In genomic region chr3:66483006-66483928, GRCh38 we compare ENCODE assay signal across 9 cellular contexts. TPM values are rescaled to one million over a fixed set of nuclear protein-coding genes. Genes with fewer than 3 reads are reported as not detected.
DNase-seq lines count a peak whose midpoint lies in the region; ATAC-seq lines count a peak whose summit lies in the region.
"Had no signal": no experiment of that assay in that cellular context is flagged by ENCODE, and none has a peak within 500 bp of the region (broad histone marks: within the 10 kb centered on the region; RNA-seq: fewer than 3 reads in every experiment).

No MANE protein-coding gene starts in this region.

- peak; percentile 52 for DNase-seq in NCI-H1092 treated with DMSO at 0.1 percent for 48 hours (lab: John Stamatoyannopoulos, UW)
- no peak for DNase-seq in NCI-H1092 (lab: John Stamatoyannopoulos, UW)
- no peak for DNase-seq in Karpas-422
- peak; percentile 94 for DNase-seq in cerebellar cortex (ENCODE audit: low spot score)
- peak; percentile 88 for DNase-seq in middle frontal gyrus (ENCODE audit: extremely low spot score, low spot score)
- DNase-seq in SKM-1 treated with dmso at 0.1 percent for 144 hours (lab: John Stamatoyannopoulos, UW; ENCODE audit: unreplicated experiment): no peak
- DNase-seq in NCI-H1105 treated with DMSO at 0.1 percent for 48 hours (lab: John Stamatoyannopoulos, UW): no peak

- H2AFZ ChIP-seq in Karpas-422 (ENCODE audit: low read length): no peak overlapping the region

- ATAC-seq in HG02642 (IDR thresholded peaks at IDR 0.05; ENCODE audit: poor library complexity, unreplicated experiment): no peak

- peaks cover 65% of the 10 kb centered on the region for H3K4me1 ChIP-seq in Karpas-422 (ENCODE audit: low read length)

- H3K27ac ChIP-seq in Karpas-422 (ENCODE audit: low read length): peak overlapping the region; percentile 3; the same call in 1 of the 2 replicates
- H3K27ac ChIP-seq: 22Rv1 had no signal

- H3K9ac ChIP-seq in Karpas-422 (ENCODE audit: low read length): peak overlapping the region; percentile 19; the same call in 1 of the 2 replicates

- H3K9me2 ChIP-seq in Karpas-422 (replicated peaks; ENCODE audit: insufficient read depth, low read length): no peaks in the 10 kb centered on the region

- peaks cover 7% of the 10 kb centered on the region; the same call in 1 of the 2 replicates for H3K36me3 ChIP-seq in Karpas-422 (ENCODE audit: insufficient read depth, low read length)

- H3K4me2 ChIP-seq in Karpas-422 (ENCODE audit: low read depth, low read length, poor library complexity, severe bottlenecking): peak overlapping the region; percentile 3

- H3K4me3 ChIP-seq in Karpas-422 (ENCODE audit: low read length): no peak overlapping the region

- no peaks in the 10 kb centered on the region for H3K27me3 ChIP-seq in Karpas-422 (ENCODE audit: low read length)

- no peaks in the 10 kb centered on the region for H4K20me1 ChIP-seq in Karpas-422 (ENCODE audit: insufficient read depth, low read depth, low read length)

- H3K79me2 ChIP-seq in Karpas-422 (ENCODE audit: low read length): peaks cover 53% of the 10 kb centered on the region

- H3K9me3 ChIP-seq in Karpas-422 (ENCODE audit: low read length): no peaks in the 10 kb centered on the region

RNA-seq across cellular contexts. Expression of gene LRIG1, which starts 17.6 kb away (rescaled TPM):
- 52.4 and 75.4 TPM in 2 replicates for total RNA-seq in Karpas-422 (2014; rRNA removed; shearing (Covaris generic); ENCODE audit: low replicate concordance)

Comparison
In these comparisons a context has a peak if more than half of its experiments do, and no peak if none do; other contexts are left out.
1. DNase-seq: peak in NCI-H1092 treated with DMSO at 0.1 percent for 48 hours (single experiment), cerebellar cortex (single experiment) and middle frontal gyrus (single experiment); none in NCI-H1092 (single experiment), Karpas-422 (single experiment), SKM-1 treated with dmso at 0.1 percent for 144 hours (single experiment) and NCI-H1105 treated with DMSO at 0.1 percent for 48 hours (single experiment).